12 cellular contexts compared by ENCODE assay signal in genomic region chr15:98903377-98904018, GRCh38.
DNase-seq lines count a peak whose midpoint lies in the region; ATAC-seq, FAIRE-seq and TF ChIP-seq lines count a peak whose summit lies in the region.
"Had no signal": no experiment of that assay in that cellular context is flagged by ENCODE, and none has a peak within 500 bp of the region (broad histone marks: within the 10 kb centered on the region; RNA-seq: fewer than 3 reads in every experiment).

No MANE protein-coding gene starts in this region.

- no peak overlapping the region for H3K27ac Mint-ChIP-seq in activated naive CD4-positive, alpha-beta T cell treated with anti-CD3 and anti-CD28 coated beads, Interleukin-2, amount 50 U/mL, for 72 hours
- H3K27ac Mint-ChIP-seq: activated B cell treated with CpG ODN at 0.5 μM for 24 hours had no signal

- H3K36me3 Mint-ChIP-seq in activated naive CD4-positive, alpha-beta T cell treated with anti-CD3 and anti-CD28 coated beads, Interleukin-2, amount 50 U/mL, for 72 hours = no peaks in the 10 kb centered on the region

- TF ChIP-seq CTCF in VCaP (conservative IDR thresholded peaks at IDR 0.05) (no peak), foreskin fibroblast (IDR thresholded peaks at IDR 0.05; ENCODE audit: low read depth, low read length) (no peak)

- intact Hi-C loops in posterior cingulate gyrus (cut with DNase I) = loop anchor here (10.0 kb wide), 1 partner anchor 171 kb away; no protein-coding TSS in a partner anchor

- ATAC-seq in activated naive CD4-positive, alpha-beta T cell treated with anti-CD3 and anti-CD28 coated beads, Interleukin-2, amount 50 U/mL, for 72 hours = peak; percentile 58 to 63
- ATAC-seq in GM21447 (IDR thresholded peaks at IDR 0.05; ENCODE audit: unreplicated experiment) = no peak

- no peaks in the 10 kb centered on the region for H3K9me3 Mint-ChIP-seq in activated naive CD4-positive, alpha-beta T cell treated with anti-CD3 and anti-CD28 coated beads, Interleukin-2, amount 50 U/mL, for 72 hours
- H3K9me3 Mint-ChIP-seq: activated B cell treated with CpG ODN at 0.5 μM for 24 hours, neural crest cell had no signal

- no peak overlapping the region for H3K4me3 ChIP-seq in foreskin fibroblast (ENCODE audit: low read depth in 1 of 2, low read length in 2 of 2)
- H3K4me3 ChIP-seq: ascending aorta, BLaER1 had no signal

- H3K27ac ChIP-seq in VCaP = peak overlapping the region; percentile 54
- H3K27ac ChIP-seq: BLaER1 had no signal

- no peak for DNase-seq in activated naive CD4-positive, alpha-beta T cell treated with anti-CD3 and anti-CD28 coated beads, Interleukin-2, amount 50 U/mL, for 72 hours (ENCODE audit: low spot score in 2 of 2)
- DNase-seq in activated naive CD4-positive, alpha-beta T cell treated with anti-CD3 and anti-CD28 coated beads, Interleukin-2, amount 50 U/mL, for 16 hours = no peak
- DNase-seq in foreskin fibroblast = peak; percentile 29 to 60
- DNase-seq in urothelium cell line (ENCODE audit: low spot score) = peak; percentile 40
- no peak for DNase-seq in posterior cingulate gyrus
- no peak for DNase-seq in NCI-H2227 (lab: John Stamatoyannopoulos, UW; ENCODE audit: unreplicated experiment)
- DNase-seq: activated B cell treated with CpG ODN at 0.5 μM for 24 hours had no signal

- FAIRE-seq in urothelium cell line (lab: Jason Lieb, UNC) = no peak

Comparison
In these comparisons a context has a peak if more than half of its experiments do, and no peak if none do; other contexts are left out.
1. DNase-seq: peak in foreskin fibroblast (2 of 2) and urothelium cell line (single experiment); none in activated naive CD4-positive, alpha-beta T cell treated with anti-CD3 and anti-CD28 coated beads, Interleukin-2, amount 50 U/mL, for 72 hours (0 of 2), activated naive CD4-positive, alpha-beta T cell treated with anti-CD3 and anti-CD28 coated beads, Interleukin-2, amount 50 U/mL, for 16 hours (single experiment), posterior cingulate gyrus (0 of 10) and NCI-H2227 (single experiment).